ENCODE assay signal across 22 cellular contexts in genomic region chr16:55710466-55710865, GRCh38. TPM values are rescaled to one million over a fixed set of nuclear protein-coding genes. Genes with fewer than 3 reads are reported as not detected.
DNase-seq lines count a peak whose midpoint lies in the region; ATAC-seq and TF ChIP-seq lines count a peak whose summit lies in the region.
"Had no signal": no experiment of that assay in that cellular context is flagged by ENCODE, and none has a peak within 500 bp of the region (broad histone marks: within the 10 kb centered on the region; RNA-seq: fewer than 3 reads in every experiment).

No MANE protein-coding gene starts in this region.

- intact Hi-C loops in HCT116 (cut with micrococcal nuclease): loop anchor here (5.0 kb wide), 1 partner anchor 992 kb away; no protein-coding TSS in a partner anchor
- intact Hi-C loops in lower leg skin (cut with DNase I; ENCODE audit: low total_unique reads): no loop called here
- intact Hi-C loops in CD4-positive, alpha-beta memory T cell (cut with micrococcal nuclease): no loop called here

- no peak for TF ChIP-seq CTCF in HCT116 (IDR thresholded peaks at IDR 0.05 in 2 of 3, conservative IDR thresholded peaks at IDR 0.05 in 1 of 3; ENCODE audit: borderline replicate concordance in 1 of 3, insufficient read depth in 1 of 3, low read depth in 2 of 3, low read length in 2 of 3)
- no peak for TF ChIP-seq CTCF in fibroblast of pulmonary artery (IDR thresholded peaks at IDR 0.05; ENCODE audit: low read length, missing control alignments)
- no peak for TF ChIP-seq CTCF in lower leg skin (IDR thresholded peaks at IDR 0.05)

- no TSS peak for BruUV-seq in HCT116 (replicated peaks; lab: Mats Ljungman, UMichigan)

- DNase-seq in HCT116 (ENCODE audit: low read depth, low spot score): no peak
- DNase-seq in SJCRH30: peak; percentile 18 to 52
- DNase-seq in fibroblast of pulmonary artery (ENCODE audit: low read depth): peak; percentile 18
- DNase-seq in neuronal stem cell (ENCODE audit: low spot score): peak; percentile 29
- no peak for DNase-seq in OCI-M2 (lab: John Stamatoyannopoulos, UW; ENCODE audit: unreplicated experiment)
- DNase-seq in lower leg skin (ENCODE audit: low spot score in 2 of 2): no peak
- no peak for DNase-seq in CD4-positive, alpha-beta memory T cell
- DNase-seq: activated CD4-positive, alpha-beta T cell treated with anti-CD3 and anti-CD28 coated beads, Interleukin-2, amount 10 ng/mL, durations not matched to agents 24 days and 14 days; AML-193; EL; esophagus squamous epithelium; immature natural killer cell; naive B cell; NCI-H146; small intestine; stimulated activated CD4-positive, alpha-beta T cell treated with anti-CD3 and anti-CD28 coated beads, Interleukin-2, amount 100 ng/mL, for 48 hours; stimulated activated naive CD8-positive, alpha-beta T cell treated with anti-CD3 and anti-CD28 coated beads, Interleukin-15, amount 100 ng/mL, for 72 hours; SW 1271 had no signal

- no peak overlapping the region for H2BK120ac ChIP-seq in neuronal stem cell (ENCODE audit: low read depth, low read length)

- no peak overlapping the region for H3K4me3 Mint-ChIP-seq in CD4-positive, alpha-beta memory T cell
- H3K4me3 Mint-ChIP-seq: activated CD4-positive, alpha-beta T cell treated with anti-CD3 and anti-CD28 coated beads, Interleukin-2, amount 10 ng/mL, durations not matched to agents 24 days and 14 days; immature natural killer cell; naive B cell; stimulated activated naive CD8-positive, alpha-beta T cell treated with anti-CD3 and anti-CD28 coated beads, Interleukin-15, amount 100 ng/mL, for 72 hours had no signal

- H3K4me3 ChIP-seq in HCT116 (replicated peaks in 1 of 2; ENCODE audit: low read depth in 1 of 2, low read length in 2 of 2) (no peak overlapping the region), SJCRH30 (no peak overlapping the region), fibroblast of pulmonary artery (replicated peaks; ENCODE audit: low read depth, low read length) (no peak overlapping the region), neuronal stem cell (ENCODE audit: low read length in 2 of 2) (no peak overlapping the region), lower leg skin (ENCODE audit: low read depth, poor library complexity, severe bottlenecking) (no peak overlapping the region)
- H3K4me3 ChIP-seq in CD4-positive, alpha-beta memory T cell (ENCODE audit: low read length in 2 of 2): no peak overlapping the region
- H3K4me3 ChIP-seq: esophagus squamous epithelium, lung had no signal

- TF ChIP-seq POLR2A in HCT116 (IDR thresholded peaks at IDR 0.05; ENCODE audit: borderline replicate concordance, extremely low read depth, insufficient read depth, insufficient read length): no peak
- no peak for TF ChIP-seq POLR2A in lower leg skin (IDR thresholded peaks at IDR 0.05)

- no peak overlapping the region for H3K18ac ChIP-seq in neuronal stem cell (ENCODE audit: low read length)

- no peaks in the 10 kb centered on the region for H3K9me2 ChIP-seq in HCT116 (ENCODE audit: insufficient read depth)

- H2BK15ac ChIP-seq in neuronal stem cell (ENCODE audit: low read length): no peak overlapping the region

- H3K4me2 ChIP-seq in HCT116 (ENCODE audit: low read length) (no peak overlapping the region), neuronal stem cell (ENCODE audit: insufficient read depth, low read length, poor library complexity, severe bottlenecking) (no peak overlapping the region)

- H3K79me2 ChIP-seq in HCT116 (ENCODE audit: insufficient read depth, low read length): no peaks in the 10 kb centered on the region
- H3K79me2 ChIP-seq: parathyroid adenoma had no signal

- H3K14ac ChIP-seq in neuronal stem cell (ENCODE audit: low read length): no peak overlapping the region

- no peak overlapping the region for H3K4ac ChIP-seq in neuronal stem cell (ENCODE audit: low read length)

- no peak overlapping the region for H4K8ac ChIP-seq in neuronal stem cell (ENCODE audit: low read depth, low read length)

- no peak overlapping the region for H2AK5ac ChIP-seq in neuronal stem cell (ENCODE audit: low read depth, low read length)

- ATAC-seq in HCT116: no peak
- ATAC-seq: stimulated activated naive CD8-positive, alpha-beta T cell treated with anti-CD3 and anti-CD28 coated beads, Interleukin-15, amount 100 ng/mL, for 72 hours had no signal

- H3K9me3 ChIP-seq in HCT116 (ENCODE audit: control insufficient read depth in 1 of 2, insufficient read depth in 1 of 2, low read depth in 1 of 2, low read length in 2 of 2): no peaks in the 10 kb centered on the region
- H3K9me3 ChIP-seq in SJCRH30 (replicated peaks): no peaks in the 10 kb centered on the region
- H3K9me3 ChIP-seq in neuronal stem cell (replicated peaks in 1 of 2; ENCODE audit: control insufficient read depth in 2 of 2, insufficient read depth in 1 of 2, low read depth in 1 of 2, low read length in 2 of 2): no peaks in the 10 kb centered on the region
- no peaks in the 10 kb centered on the region for H3K9me3 ChIP-seq in CD4-positive, alpha-beta memory T cell (ENCODE audit: control insufficient read depth in 1 of 2, low read length in 2 of 2)
- H3K9me3 ChIP-seq: esophagus squamous epithelium had no signal

- no peaks in the 10 kb centered on the region for H3K9me3 Mint-ChIP-seq in CD4-positive, alpha-beta memory T cell
- H3K9me3 Mint-ChIP-seq: activated CD4-positive, alpha-beta T cell treated with anti-CD3 and anti-CD28 coated beads, Interleukin-2, amount 10 ng/mL, durations not matched to agents 24 days and 14 days; naive B cell; stimulated activated naive CD8-positive, alpha-beta T cell treated with anti-CD3 and anti-CD28 coated beads, Interleukin-15, amount 100 ng/mL, for 72 hours had no signal

- no peak overlapping the region for H2BK5ac ChIP-seq in neuronal stem cell (ENCODE audit: low read length)

- peaks cover 9 to 27% of the 10 kb centered on the region in 2 donors for H3K27me3 Mint-ChIP-seq in CD4-positive, alpha-beta memory T cell

- peaks cover 48% of the 10 kb centered on the region for H3K27me3 ChIP-seq in HCT116 (ENCODE audit: insufficient read depth, low read length)
- peaks cover 2% of the 10 kb centered on the region; the same call in 1 of the 2 replicates for H3K27me3 ChIP-seq in SJCRH30
- H3K27me3 ChIP-seq in neuronal stem cell (ENCODE audit: control insufficient read depth in 3 of 3, insufficient read depth in 3 of 3, low read depth in 1 of 3, low read length in 3 of 3): no peaks in the 10 kb centered on the region
- H3K27me3 ChIP-seq in CD4-positive, alpha-beta memory T cell (ENCODE audit: insufficient read depth, low read length): peaks cover 4% of the 10 kb centered on the region

- peaks cover 0 to 2% (median under 1%) of the 10 kb centered on the region in 4 donors for H3K4me1 Mint-ChIP-seq in CD4-positive, alpha-beta memory T cell
- H3K4me1 Mint-ChIP-seq: activated CD4-positive, alpha-beta T cell treated with anti-CD3 and anti-CD28 coated beads, Interleukin-2, amount 10 ng/mL, durations not matched to agents 24 days and 14 days; immature natural killer cell; naive B cell; stimulated activated naive CD8-positive, alpha-beta T cell treated with anti-CD3 and anti-CD28 coated beads, Interleukin-15, amount 100 ng/mL, for 72 hours had no signal

- H3K27ac ChIP-seq in HCT116 (ENCODE audit: low read depth, low read length): no peak overlapping the region
- H3K27ac ChIP-seq in SJCRH30: no peak overlapping the region
- no peak overlapping the region for H3K27ac ChIP-seq in neuronal stem cell (replicated peaks; ENCODE audit: low read length)
- H3K27ac ChIP-seq in CD4-positive, alpha-beta memory T cell (ENCODE audit: low read depth, low read length): no peak overlapping the region
- H3K27ac ChIP-seq: esophagus squamous epithelium, parathyroid adenoma had no signal

- no peak for TF ChIP-seq RAD21 in HCT116 (IDR thresholded peaks at IDR 0.05; ENCODE audit: low read depth)

- no peak overlapping the region for H2BK12ac ChIP-seq in neuronal stem cell (ENCODE audit: low read length)

- CTCF ChIA-PET in HCT116 (lab: Charles Lee): no interaction called here
- CTCF ChIA-PET in CD4-positive, alpha-beta memory T cell (lab: Charles Lee; ENCODE audit: partially characterized antibody): interaction anchor here (1.7 to 4.2 kb wide), 3 partner anchors 9 to 245 kb away, joined by 5 to 53 read pairs (median 8); no protein-coding TSS in a partner anchor

- POLR2A ChIA-PET in HCT116 (lab: Charles Lee): no interaction called here
- POLR2A ChIA-PET in CD4-positive, alpha-beta memory T cell (lab: Charles Lee; ENCODE audit: partially characterized antibody): no interaction called here

- RAD21 ChIA-PET in HCT116 (lab: Charles Lee; ENCODE audit: low non-redundant PET in 1 of 2, low total read pairs in 2 of 2, uncharacterized antibody in 2 of 2, unreplicated experiment in 2 of 2): no interaction called here

- no peaks in the 10 kb centered on the region for H4K20me1 ChIP-seq in HCT116 (ENCODE audit: insufficient read depth)

- H2AFZ ChIP-seq in HCT116 (ENCODE audit: low read depth, low read length, poor library complexity, severe bottlenecking): no peak overlapping the region
- H2AFZ ChIP-seq in neuronal stem cell (ENCODE audit: low read length): no peak overlapping the region
- H2AFZ ChIP-seq: parathyroid adenoma had no signal

- no CpG with 5 or more reads among the region's 2 CpGs for whole genome bisulfite sequencing in neuronal stem cell (ENCODE audit: extremely low coverage in 2 of 2, insufficient read length in 2 of 2, insufficient replicate concordance in 1 of 2), 2 donors
- 28 to 31% methylated on average over 2 of the region's 2 CpGs for WGBS in lower leg skin, 2 donors

- H3K27ac Mint-ChIP-seq in CD4-positive, alpha-beta memory T cell: no peak overlapping the region
- H3K27ac Mint-ChIP-seq: activated CD4-positive, alpha-beta T cell treated with anti-CD3 and anti-CD28 coated beads, Interleukin-2, amount 10 ng/mL, durations not matched to agents 24 days and 14 days; immature natural killer cell; naive B cell; stimulated activated naive CD8-positive, alpha-beta T cell treated with anti-CD3 and anti-CD28 coated beads, Interleukin-15, amount 100 ng/mL, for 72 hours had no signal

- H4K91ac ChIP-seq in neuronal stem cell (ENCODE audit: low read depth, low read length, poor library complexity): no peak overlapping the region

- H3K36me3 ChIP-seq in HCT116 (ENCODE audit: control insufficient read depth in 1 of 2, insufficient read depth in 2 of 2, low read length in 2 of 2) (no peaks in the 10 kb centered on the region), SJCRH30 (no peaks in the 10 kb centered on the region), neuronal stem cell (replicated peaks in 1 of 2; ENCODE audit: control insufficient read depth in 2 of 2, insufficient read depth in 2 of 2, low read length in 2 of 2) (no peaks in the 10 kb centered on the region)
- no peaks in the 10 kb centered on the region for H3K36me3 ChIP-seq in CD4-positive, alpha-beta memory T cell (ENCODE audit: insufficient read depth, low read length)
- H3K36me3 ChIP-seq: esophagus squamous epithelium had no signal

- H3K23ac ChIP-seq in neuronal stem cell (ENCODE audit: low read depth, low read length, poor library complexity): no peak overlapping the region

- H3K9ac ChIP-seq in HCT116 (ENCODE audit: low read length) (no peak overlapping the region), neuronal stem cell (ENCODE audit: low read depth, low read length, poor library complexity) (peak overlapping the region; percentile 46)
- H3K9ac ChIP-seq: parathyroid adenoma had no signal

- H3K4me1 ChIP-seq in HCT116 (ENCODE audit: control insufficient read depth in 1 of 2, insufficient read depth in 2 of 2, low read length in 2 of 2) (no peaks in the 10 kb centered on the region), SJCRH30 (no peaks in the 10 kb centered on the region), neuronal stem cell (ENCODE audit: control insufficient read depth in 2 of 2, insufficient read depth in 1 of 2, low read depth in 1 of 2, low read length in 2 of 2) (no peaks in the 10 kb centered on the region)
- H3K4me1 ChIP-seq in CD4-positive, alpha-beta memory T cell (ENCODE audit: insufficient read depth, low read length): no peaks in the 10 kb centered on the region
- H3K4me1 ChIP-seq: esophagus squamous epithelium, parathyroid adenoma had no signal

- no peaks in the 10 kb centered on the region for H3K79me1 ChIP-seq in neuronal stem cell (ENCODE audit: low read depth, low read length)

- H3K36me3 Mint-ChIP-seq in CD4-positive, alpha-beta memory T cell: no peaks in the 10 kb centered on the region
- H3K36me3 Mint-ChIP-seq: immature natural killer cell, naive B cell had no signal

RNA-seq across cellular contexts. Expression of gene SLC6A2, which starts 54.7 kb away (rescaled TPM):
- total RNA-seq in HCT116 (2021; ENCODE audit: unreplicated experiment) (not detected), lower leg skin (10 to 100 TPM in 2 of 4 donors, 1 to 10 TPM in 2; 2.3 to 26.1 (median 8.7) TPM)
- not detected in 2 replicates for polyA plus RNA-seq in HCT116 (2012)
- total RNA-seq in SJCRH30 (2014; rRNA removed; shearing (Covaris generic)): not detected in 2 replicates
- polyA plus RNA-seq in neuronal stem cell (2013, experiment 1 of 2): not detected
- polyA plus RNA-seq in neuronal stem cell (2013, experiment 2 of 2): not detected
- not detected for total RNA-seq in CD4-positive, alpha-beta memory T cell
- polyA plus RNA-seq in CD4-positive, alpha-beta memory T cell: not detected
- total RNA-seq: activated CD4-positive, alpha-beta T cell treated with anti-CD3 and anti-CD28 coated beads, Interleukin-2, amount 10 ng/mL, durations not matched to agents 24 days and 14 days; cardiac septum; RPMI7951 had no signal
- polyA plus RNA-seq: immature natural killer cell had no signal

Comparison
In these comparisons a context has a peak if more than half of its experiments do, and no peak if none do; other contexts are left out.
1. DNase-seq: peak in SJCRH30 (2 of 2), fibroblast of pulmonary artery (single experiment) and neuronal stem cell (single experiment); none in HCT116 (single experiment), OCI-M2 (single experiment), lower leg skin (0 of 2) and CD4-positive, alpha-beta memory T cell (0 of 5).